15 cellular contexts compared by ENCODE assay signal in the genomic region with DNA sequence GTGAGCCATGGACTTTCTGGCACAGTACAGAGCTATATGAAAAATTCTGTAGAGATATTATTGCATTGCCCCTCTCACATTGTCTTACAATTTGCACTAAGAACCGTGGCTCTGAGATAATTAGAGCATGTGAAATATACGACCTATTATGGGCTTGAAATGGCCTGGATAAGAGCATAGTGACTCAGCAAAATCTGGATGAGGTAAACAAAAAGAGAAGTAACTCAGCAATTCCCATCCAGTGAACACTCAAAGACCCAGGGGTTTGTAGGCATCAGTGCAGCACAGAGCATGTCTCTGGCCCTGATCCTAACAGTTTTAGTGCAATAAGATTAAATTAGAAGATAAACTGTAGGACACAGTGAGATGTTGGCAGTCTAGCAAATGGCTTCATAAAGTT.
A peak's percentile ranks its signal among the peaks of the same experiment; 100 is the strongest.
DNase-seq lines count a peak whose midpoint lies in the region; ATAC-seq, FAIRE-seq and TF ChIP-seq lines count a peak whose summit lies in the region.
"Had no signal": no experiment of that assay in that cellular context is flagged by ENCODE, and none has a peak within 500 bp of the region (broad histone marks: within the 10 kb centered on the region; RNA-seq: fewer than 3 reads in every experiment).

No MANE protein-coding gene starts in this region.

- H2AK9ac ChIP-seq in IMR-90 (replicated peaks; ENCODE audit: low read depth, low read length, poor library complexity): no peak overlapping the region

- in situ Hi-C loops in IMR-90 (cut with MboI; ENCODE audit: low sequenced_read_pairs): no loop called here

- peak overlapping the region; percentile 40; the same call in 1 of the 2 replicates for H2AK5ac ChIP-seq in IMR-90 (ENCODE audit: low read depth, low read length)

- H3K9me3 ChIP-seq in IMR-90 (ENCODE audit: control insufficient read depth, insufficient read depth, low read length): no peaks in the 10 kb centered on the region
- H3K9me3 ChIP-seq: HAP-1 had no signal

- peak overlapping the region; percentile 81; the same call in 2 of the 3 replicates for H2BK15ac ChIP-seq in IMR-90 (ENCODE audit: low read depth, low read length)

- H4K20me1 ChIP-seq in GM23338 (replicated peaks; ENCODE audit: insufficient read depth) (no peaks in the 10 kb centered on the region), IMR-90 (ENCODE audit: insufficient read depth, low read length) (no peaks in the 10 kb centered on the region)

- peak overlapping the region; percentile 69; the same call in 1 of the 2 replicates for H3K18ac ChIP-seq in IMR-90 (ENCODE audit: low read depth, low read length)

- intact Hi-C loops in IMR-90 (cut with micrococcal nuclease): no loop called here

- H3K9me3 Mint-ChIP-seq in GM23338: no peaks in the 10 kb centered on the region; the same call in 2 of the 3 replicates

- H3K79me2 ChIP-seq in GM23338 (replicated peaks; ENCODE audit: insufficient read depth): no peaks in the 10 kb centered on the region

- H3K56ac ChIP-seq in IMR-90 (ENCODE audit: extremely low read depth, insufficient read depth, low read length): peak overlapping the region; percentile 17; the same call in 1 of the 2 replicates

- peak overlapping the region; percentile 57 for H4K91ac ChIP-seq in IMR-90 (ENCODE audit: insufficient read depth, low read depth, low read length)

- BruUV-seq in IMR-90 (replicated peaks; lab: Mats Ljungman, UMichigan): no TSS peak

- peak overlapping the region; percentile 39 to 58; a peak in 3 of 4 replicates for H4K8ac ChIP-seq in IMR-90 (ENCODE audit: low read depth in 2 of 2, low read length in 2 of 2)

- POLR2A ChIA-PET in IMR-90 (lab: Charles Lee; ENCODE audit: unreplicated experiment): no interaction called here

- no peak for ATAC-seq in GM23338
- ATAC-seq in IMR-90 (ENCODE audit: low read depth): peak; percentile 62; the same call in 1 of the 2 replicates

- TF ChIP-seq CTCF in GM23338 (conservative IDR thresholded peaks at IDR 0.05; ENCODE audit: low read depth in 2 of 2) (no peak), IMR-90 (conservative IDR thresholded peaks at IDR 0.05; ENCODE audit: low read depth, low read length) (no peak), fibroblast of villous mesenchyme (IDR thresholded peaks at IDR 0.05; ENCODE audit: insufficient read depth, low read depth, low read length) (no peak)

- CTCF ChIA-PET in IMR-90 (lab: Yijun Ruan, JAX): interaction anchor here (0.7 to 1.7 kb wide), 2 partner anchors 9 to 157 kb away, joined by 7 read pairs; no protein-coding TSS in a partner anchor

- dilution Hi-C loops in IMR-90 (cut with HindIII; ENCODE audit: low sequenced_read_pairs, unreplicated experiment): no loop called here

- peak overlapping the region; percentile 81; the same call in 1 of the 2 replicates for H2BK120ac ChIP-seq in IMR-90 (ENCODE audit: low read depth, low read length)

- H4K5ac ChIP-seq in IMR-90 (ENCODE audit: low read depth, low read length): peak overlapping the region; percentile 71

- H3K4me1 ChIP-seq in GM23338 (ENCODE audit: insufficient read depth): no peaks in the 10 kb centered on the region
- peaks cover 3% of the 10 kb centered on the region for H3K4me1 ChIP-seq in IMR-90 (ENCODE audit: control insufficient read depth, insufficient read depth, low read length)
- H3K4me1 ChIP-seq: HAP-1 had no signal

- no peak for FAIRE-seq in H54 (lab: Jason Lieb, UNC)
- FAIRE-seq: GM19239 had no signal

- H3K4ac ChIP-seq in IMR-90 (ENCODE audit: low read depth, low read length): peak overlapping the region; percentile 74; the same call in 1 of the 2 replicates

- DNase-seq in GM23338 (ENCODE audit: low spot score) (no peak), IMR-90 (peak; percentile 35), amniotic epithelial cell (ENCODE audit: low read depth) (peak; percentile 21), fibroblast of villous mesenchyme (ENCODE audit: low read depth) (peak; percentile 11), cerebellum (ENCODE audit: low spot score) (no peak), H54 (ENCODE audit: insufficient read length, low spot score) (no peak), ureter (ENCODE audit: low spot score) (no peak)
- DNase-seq: CD4-positive, CD25-positive, alpha-beta regulatory T cell; NCI-H1092 treated with DMSO at 0.1 percent for 48 hours; NCI-H524; RPMI8226; SIG-M5 had no signal

- H3F3A ChIP-seq in GM23338 (replicated peaks; ENCODE audit: low read depth): no peaks in the 10 kb centered on the region

- H3K27ac ChIP-seq in GM23338 (ENCODE audit: low read depth): no peak overlapping the region
- H3K27ac ChIP-seq in IMR-90 (ENCODE audit: insufficient read depth, low read length): no peak overlapping the region; the same call in 1 of the 2 replicates

- H3K4me3 ChIP-seq in GM23338 (no peak overlapping the region), IMR-90 (ENCODE audit: insufficient read depth, low read depth, low read length) (no peak overlapping the region), fibroblast of villous mesenchyme (ENCODE audit: low read depth, low read length) (no peak overlapping the region)
- H3K4me3 ChIP-seq: HAP-1 had no signal

- no CpG with 5 or more reads among the region's 2 CpGs for WGBS in IMR-90 (ENCODE audit: extremely low coverage in 2 of 2, insufficient read length in 1 of 2), 2 experiments

- peak overlapping the region; percentile 6; the same call in 1 of the 2 replicates for H3K23ac ChIP-seq in IMR-90 (ENCODE audit: low read depth, low read length)

- H3K79me1 ChIP-seq in IMR-90 (ENCODE audit: low read depth in 1 of 2, low read length in 2 of 2): no peaks in the 10 kb centered on the region

- H3K36me3 Mint-ChIP-seq in GM23338 (ENCODE audit: low read depth): no peaks in the 10 kb centered on the region
- H3K36me3 Mint-ChIP-seq: CD4-positive, CD25-positive, alpha-beta regulatory T cell had no signal

- H3K4me1 Mint-ChIP-seq in GM23338: no peaks in the 10 kb centered on the region
- H3K4me1 Mint-ChIP-seq: B cell; CD4-positive, CD25-positive, alpha-beta regulatory T cell had no signal

- H3K14ac ChIP-seq in IMR-90 (replicated peaks; ENCODE audit: low read depth, low read length): no peak overlapping the region; the same call in 1 of the 2 replicates

- H2AFZ ChIP-seq in GM23338: peak overlapping the region; percentile 84; the same call in 1 of the 2 replicates
- H2AFZ ChIP-seq in IMR-90 (replicated peaks; ENCODE audit: low read length, poor library complexity): no peak overlapping the region

- peak overlapping the region; percentile 90 for H2BK5ac ChIP-seq in IMR-90 (ENCODE audit: low read depth, low read length, poor library complexity, severe bottlenecking)

- H3K27me3 ChIP-seq in GM23338 (ENCODE audit: insufficient read depth) (no peaks in the 10 kb centered on the region), IMR-90 (ENCODE audit: control insufficient read depth, insufficient read depth, low read length) (no peaks in the 10 kb centered on the region)

- H3K4me2 ChIP-seq in GM23338: no peak overlapping the region
- H3K4me2 ChIP-seq in IMR-90 (ENCODE audit: low read depth, low read length): no peak overlapping the region

- no peak for TF ChIP-seq POLR2A in IMR-90 (IDR thresholded peaks at IDR 0.05; ENCODE audit: low read depth, low read length)
- TF ChIP-seq POLR2A in H54 (IDR thresholded peaks at IDR 0.05; ENCODE audit: low read depth, low read length): no peak

- no peaks in the 10 kb centered on the region for H3K9me1 ChIP-seq in IMR-90 (ENCODE audit: insufficient read depth, low read length)

- peaks cover 3% of the 10 kb centered on the region for H3K27me3 Mint-ChIP-seq in GM23338 (ENCODE audit: insufficient read depth, low read depth, poor library complexity)
- H3K27me3 Mint-ChIP-seq: B cell; CD4-positive, CD25-positive, alpha-beta regulatory T cell had no signal

- no peak overlapping the region for H3K4me3 Mint-ChIP-seq in GM23338
- H3K4me3 Mint-ChIP-seq: B cell; CD4-positive, CD25-positive, alpha-beta regulatory T cell had no signal

- no peak overlapping the region for H3K9ac ChIP-seq in IMR-90 (ENCODE audit: low read depth, low read length)

- H3K27ac Mint-ChIP-seq in GM23338: peak overlapping the region; percentile 69; the same call in 1 of the 2 replicates
- H3K27ac Mint-ChIP-seq: B cell; CD4-positive, CD25-positive, alpha-beta regulatory T cell had no signal

- H3K9me2 ChIP-seq in GM23338 (ENCODE audit: insufficient read depth): peaks cover 9% of the 10 kb centered on the region

- no peaks in the 10 kb centered on the region for H3K36me3 ChIP-seq in GM23338 (ENCODE audit: insufficient read depth)
- no peaks in the 10 kb centered on the region for H3K36me3 ChIP-seq in IMR-90 (ENCODE audit: control insufficient read depth, insufficient read depth, low read length)
- H3K36me3 ChIP-seq: HAP-1 had no signal

- peak overlapping the region; percentile 88 for H2BK20ac ChIP-seq in IMR-90 (ENCODE audit: low read depth, low read length)

- TF ChIP-seq RAD21 in IMR-90 (IDR thresholded peaks at IDR 0.05; ENCODE audit: low read length): no peak

TF ChIP-seq in GM23338, 12 proteins besides CTCF, POLR2A, EP300 and RAD21 (continues in another document):
- TF ChIP-seq STAT1 (IDR thresholded peaks at IDR 0.05; ENCODE audit: unreplicated experiment) (no peak), CREB1 (CRISPR knock-in tag; IDR thresholded peaks at IDR 0.05; ENCODE audit: low read depth) (no peak), EZH2phosphoT487 (IDR thresholded peaks at IDR 0.05; ENCODE audit: unreplicated experiment) (no peak), NANOG (IDR thresholded peaks at IDR 0.05; ENCODE audit: borderline replicate concordance) (no peak), ZNF114 (CRISPR knock-in tag; IDR thresholded peaks at IDR 0.05) (no peak), JUNB (IDR thresholded peaks at IDR 0.05; ENCODE audit: unreplicated experiment) (no peak)

TF ChIP-seq in IMR-90, 13 proteins besides CTCF, POLR2A, EP300 and RAD21:
- TF ChIP-seq, protein P1, sequence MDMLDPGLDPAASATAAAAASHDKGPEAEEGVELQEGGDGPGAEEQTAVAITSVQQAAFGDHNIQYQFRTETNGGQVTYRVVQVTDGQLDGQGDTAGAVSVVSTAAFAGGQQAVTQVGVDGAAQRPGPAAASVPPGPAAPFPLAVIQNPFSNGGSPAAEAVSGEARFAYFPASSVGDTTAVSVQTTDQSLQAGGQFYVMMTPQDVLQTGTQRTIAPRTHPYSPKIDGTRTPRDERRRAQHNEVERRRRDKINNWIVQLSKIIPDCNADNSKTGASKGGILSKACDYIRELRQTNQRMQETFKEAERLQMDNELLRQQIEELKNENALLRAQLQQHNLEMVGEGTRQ (IDR thresholded peaks at IDR 0.05; ENCODE audit: low read depth, low read length): no peak
- peak; percentile 98 for TF ChIP-seq NFE2L2 (IDR thresholded peaks at IDR 0.05; ENCODE audit: low read depth, low read length)
- TF ChIP-seq MAFK (IDR thresholded peaks at IDR 0.05; ENCODE audit: low read depth, low read length): peak; percentile 83

Comparison
In these comparisons a context has a peak if more than half of its experiments do, and no peak if none do; other contexts are left out.
1. DNase-seq: peak in IMR-90 (single experiment), amniotic epithelial cell (single experiment) and fibroblast of villous mesenchyme (single experiment); none in GM23338 (single experiment), cerebellum (single experiment), H54 (single experiment) and ureter (single experiment).